In genomic region chr21:46284722-46285121, GRCh38 we compare ENCODE assay signal across 10 cellular contexts. TPM values are rescaled to one million over a fixed set of nuclear protein-coding genes. Genes with fewer than 3 reads are reported as not detected.
DNase-seq lines count a peak whose midpoint lies in the region; ATAC-seq and TF ChIP-seq lines count a peak whose summit lies in the region.
"Had no signal": no experiment of that assay in that cellular context is flagged by ENCODE, and none has a peak within 500 bp of the region (broad histone marks: within the 10 kb centered on the region; RNA-seq: fewer than 3 reads in every experiment).

No MANE protein-coding gene starts in this region.

- H3K9me3 ChIP-seq in IMR-90 (ENCODE audit: control insufficient read depth, insufficient read depth, low read length) = no peaks in the 10 kb centered on the region
- no peaks in the 10 kb centered on the region for H3K9me3 ChIP-seq in naive thymus-derived CD4-positive, alpha-beta T cell (ENCODE audit: control insufficient read depth in 2 of 3, low read length in 3 of 3)
- H3K9me3 ChIP-seq: Peyer's patch had no signal

- H3K4me3 ChIP-seq in BJ (ENCODE audit: low read depth, low read length) (peak overlapping the region; percentile 87), IMR-90 (ENCODE audit: insufficient read depth, low read depth, low read length) (peak overlapping the region; percentile 69; the same call in 1 of the 2 replicates)
- peak overlapping the region; percentile 58 for H3K4me3 ChIP-seq in naive thymus-derived CD4-positive, alpha-beta T cell (ENCODE audit: low read length)

- no peak overlapping the region for H3K4ac ChIP-seq in IMR-90 (ENCODE audit: low read depth, low read length)

- 100% methylated on average over 1 of the region's 1 CpG; no CpG with 5 or more reads in 1 of the 2 experiments for WGBS in IMR-90 (ENCODE audit: extremely low coverage in 2 of 2, insufficient read length in 1 of 2), 2 experiments

- peaks cover 80% of the 10 kb centered on the region for H3K36me3 Mint-ChIP-seq in MCF 10A (ENCODE audit: insufficient read depth, unreplicated experiment)
- H3K36me3 Mint-ChIP-seq in naive thymus-derived CD4-positive, alpha-beta T cell = peaks cover 4 to 36% (median 24%) of the 10 kb centered on the region in 5 donors

- H3K27ac ChIP-seq in IMR-90 (ENCODE audit: insufficient read depth, low read length) = no peak overlapping the region
- peak overlapping the region; percentile 86 for H3K27ac ChIP-seq in naive thymus-derived CD4-positive, alpha-beta T cell (ENCODE audit: low read depth, low read length)

- dilution Hi-C loops in IMR-90 (cut with HindIII; ENCODE audit: low sequenced_read_pairs, unreplicated experiment) = no loop called here

- no peak overlapping the region for H2BK20ac ChIP-seq in IMR-90 (ENCODE audit: low read depth, low read length)

- no peak for TF ChIP-seq RAD21 in IMR-90 (IDR thresholded peaks at IDR 0.05; ENCODE audit: low read length)

- no peak overlapping the region for H2BK15ac ChIP-seq in IMR-90 (ENCODE audit: low read depth, low read length)

- POLR2A ChIA-PET in BJ (lab: Charles Lee) (no interaction called here), IMR-90 (lab: Charles Lee; ENCODE audit: unreplicated experiment) (no interaction called here), MCF 10A (lab: Yijun Ruan, JAX) (interaction anchor here (0.9 to 3.5 kb wide), 14 partner anchors 9 to 141 kb away, joined by 3 to 20 read pairs (median 4); partner anchors contain the start of gene C21orf58)
- POLR2A ChIA-PET in naive thymus-derived CD4-positive, alpha-beta T cell (lab: Charles Lee) = interaction anchor here (0.9 to 1.8 kb wide), 4 partner anchors 16 to 396 kb away, joined by 3 to 4 read pairs (median 4); a partner anchor contains a TSS

- peak overlapping the region; percentile 14; the same call in 1 of the 2 replicates for H3K9ac ChIP-seq in IMR-90 (ENCODE audit: low read depth, low read length)

- TF ChIP-seq CTCF in BJ (IDR thresholded peaks at IDR 0.05; ENCODE audit: insufficient read depth, low read depth, low read length) = no peak
- no peak for TF ChIP-seq CTCF in IMR-90 (conservative IDR thresholded peaks at IDR 0.05; ENCODE audit: low read depth, low read length)
- TF ChIP-seq CTCF in MCF 10A (IDR thresholded peaks at IDR 0.05; ENCODE audit: unreplicated experiment) = no peak

- peaks cover 12% of the 10 kb centered on the region for H3K9me1 ChIP-seq in IMR-90 (ENCODE audit: insufficient read depth, low read length)

- no peak overlapping the region; the same call in 1 of the 2 replicates for H2AK5ac ChIP-seq in IMR-90 (ENCODE audit: low read depth, low read length)

- H3K14ac ChIP-seq in IMR-90 (replicated peaks; ENCODE audit: low read depth, low read length) = no peak overlapping the region; the same call in 1 of the 2 replicates

- H3K18ac ChIP-seq in IMR-90 (ENCODE audit: low read depth, low read length) = no peak overlapping the region

- CTCF ChIA-PET in BJ (lab: Yijun Ruan, JAX) (interaction anchor here (0.7 to 1.7 kb wide), 4 partner anchors 9 to 163 kb away, joined by 3 to 5 read pairs (median 3); no protein-coding TSS in a partner anchor), IMR-90 (lab: Yijun Ruan, JAX) (no interaction called here), MCF 10A (lab: Yijun Ruan, JAX) (interaction anchor here (0.5 to 1.6 kb wide), 4 partner anchors 41 to 368 kb away, joined by 3 to 11 read pairs (median 4); no protein-coding TSS in a partner anchor)
- CTCF ChIA-PET in naive thymus-derived CD4-positive, alpha-beta T cell (lab: Charles Lee) = interaction anchor here (1.3 kb wide), 1 partner anchor 41 kb away, joined by 6 read pairs; a partner anchor contains a TSS

- TSS peak; percentile 75 for BruUV-seq in IMR-90 (replicated peaks; lab: Mats Ljungman, UMichigan)
- no TSS peak for BruUV-seq in MCF 10A (replicated peaks; lab: Mats Ljungman, UMichigan)

- no peak overlapping the region for H4K5ac ChIP-seq in IMR-90 (ENCODE audit: low read depth, low read length)

- peaks cover 4% of the 10 kb centered on the region for H3K36me3 ChIP-seq in BJ (ENCODE audit: control insufficient read depth, insufficient read depth, low read length)
- H3K36me3 ChIP-seq in IMR-90 (ENCODE audit: control insufficient read depth, insufficient read depth, low read length) = peaks cover 25% of the 10 kb centered on the region
- peaks cover 0 to 33% (median 7%) of the 10 kb centered on the region in 3 experiments for H3K36me3 ChIP-seq in naive thymus-derived CD4-positive, alpha-beta T cell (ENCODE audit: control insufficient read depth in 2 of 3, insufficient read depth in 3 of 3, low read length in 3 of 3)

- H3K23ac ChIP-seq in IMR-90 (ENCODE audit: low read depth, low read length) = peak overlapping the region; percentile 6

- H3K27me3 Mint-ChIP-seq in MCF 10A (ENCODE audit: insufficient read depth, unreplicated experiment) = no peaks in the 10 kb centered on the region
- no peaks in the 10 kb centered on the region for H3K27me3 Mint-ChIP-seq in naive thymus-derived CD4-positive, alpha-beta T cell

- peak overlapping the region; percentile 80 for H2AK9ac ChIP-seq in IMR-90 (replicated peaks; ENCODE audit: low read depth, low read length, poor library complexity)

- H4K20me1 ChIP-seq in IMR-90 (ENCODE audit: insufficient read depth, low read length) = peaks cover 15% of the 10 kb centered on the region

- no peak overlapping the region for H2BK120ac ChIP-seq in IMR-90 (ENCODE audit: low read depth, low read length)

- peaks cover 12% of the 10 kb centered on the region for H3K4me1 Mint-ChIP-seq in MCF 10A (ENCODE audit: insufficient read depth, unreplicated experiment)
- H3K4me1 Mint-ChIP-seq in naive thymus-derived CD4-positive, alpha-beta T cell = peaks cover 21 to 78% (median 64%) of the 10 kb centered on the region in 7 donors

- no peaks in the 10 kb centered on the region for H3K9me3 Mint-ChIP-seq in MCF 10A (ENCODE audit: unreplicated experiment)
- no peaks in the 10 kb centered on the region for H3K9me3 Mint-ChIP-seq in naive thymus-derived CD4-positive, alpha-beta T cell

- intact Hi-C loops in IMR-90 (cut with micrococcal nuclease) (loop anchor here (1.0 to 5.0 kb wide), 3 partner anchors 41 to 312 kb away; no protein-coding TSS in a partner anchor), MCF 10A (cut with micrococcal nuclease) (no loop called here)
- intact Hi-C loops in naive thymus-derived CD4-positive, alpha-beta T cell (cut with micrococcal nuclease) = loop anchor here (1.0 to 10.0 kb wide), 7 partner anchors 32 to 310 kb away; partner anchors contain the start of gene DIP2A (in 1 of the 2)

- peak overlapping the region; percentile 82 for H3K4me3 Mint-ChIP-seq in MCF 10A (ENCODE audit: unreplicated experiment)
- H3K4me3 Mint-ChIP-seq in naive thymus-derived CD4-positive, alpha-beta T cell = peak overlapping the region; percentile 89 to 99 (median 93)

- DNase-seq in BJ (ENCODE audit: low read depth) (no peak), IMR-90 (no peak), MCF 10A (ENCODE audit: unreplicated experiment) (no peak), NCI-H1694 treated with DMSO at 0.1 percent for 48 hours (lab: John Stamatoyannopoulos, UW) (no peak)
- no peak for DNase-seq in naive thymus-derived CD4-positive, alpha-beta T cell
- DNase-seq in stimulated activated CD4-positive, alpha-beta T cell treated with anti-CD3 and anti-CD28 coated beads, Interleukin-12 subunit alpha, Interleukin-12 subunit beta, amount 100 ng/mL, for 4 hours = no peak
- DNase-seq: Peyer's patch; stimulated activated CD4-positive, alpha-beta T cell treated with anti-CD3 and anti-CD28 coated beads, Interleukin-15, amount 100 ng/mL, for 24 hours had no signal

- H3K27me3 ChIP-seq in BJ (ENCODE audit: control insufficient read depth, insufficient read depth, low read length) (no peaks in the 10 kb centered on the region), IMR-90 (ENCODE audit: control insufficient read depth, insufficient read depth, low read length) (no peaks in the 10 kb centered on the region)
- no peaks in the 10 kb centered on the region for H3K27me3 ChIP-seq in naive thymus-derived CD4-positive, alpha-beta T cell (ENCODE audit: control insufficient read depth in 2 of 2, insufficient read depth in 2 of 2, low read length in 2 of 2)
- H3K27me3 ChIP-seq: Peyer's patch had no signal

- H2BK5ac ChIP-seq in IMR-90 (ENCODE audit: low read depth, low read length, poor library complexity, severe bottlenecking) = no peak overlapping the region

- in situ Hi-C loops in IMR-90 (cut with MboI; ENCODE audit: low sequenced_read_pairs) = no loop called here

- no peak overlapping the region for H4K91ac ChIP-seq in IMR-90 (ENCODE audit: insufficient read depth, low read depth, low read length)

- peaks cover 12% of the 10 kb centered on the region for H3K4me1 ChIP-seq in IMR-90 (ENCODE audit: control insufficient read depth, insufficient read depth, low read length)
- H3K4me1 ChIP-seq in naive thymus-derived CD4-positive, alpha-beta T cell (ENCODE audit: control insufficient read depth in 2 of 2, insufficient read depth in 2 of 2, low read length in 2 of 2) = peaks cover 27 to 34% of the 10 kb centered on the region in 2 donors

- no peak for TF ChIP-seq POLR2A in IMR-90 (IDR thresholded peaks at IDR 0.05; ENCODE audit: low read depth, low read length)

- peak overlapping the region; percentile 79 for H3K4me2 ChIP-seq in IMR-90 (ENCODE audit: low read depth, low read length)

- ATAC-seq in IMR-90 (ENCODE audit: low read depth) = no peak
- ATAC-seq in naive thymus-derived CD4-positive, alpha-beta T cell = no peak
- ATAC-seq in HG02588 (IDR thresholded peaks at IDR 0.05; ENCODE audit: unreplicated experiment) = no peak
- no peak for ATAC-seq in GM19397 (IDR thresholded peaks at IDR 0.05; ENCODE audit: unreplicated experiment)

- H3K79me1 ChIP-seq in IMR-90 (ENCODE audit: low read depth in 1 of 2, low read length in 2 of 2) = peaks cover 13 to 63% of the 10 kb centered on the region in 2 experiments

- 0 out of 2 replicates have a peak overlapping the region, but pooled peaks have one; percentile 17 for H3K56ac ChIP-seq in IMR-90 (ENCODE audit: extremely low read depth, insufficient read depth, low read length)

- H2AFZ ChIP-seq in IMR-90 (replicated peaks; ENCODE audit: low read length, poor library complexity) = no peak overlapping the region

- peak overlapping the region; percentile 74 for H3K27ac Mint-ChIP-seq in MCF 10A (ENCODE audit: low read depth, unreplicated experiment)
- peak overlapping the region in 8 of 9 donors; percentile 81 to 94 (median 92) for H3K27ac Mint-ChIP-seq in naive thymus-derived CD4-positive, alpha-beta T cell

- no peak overlapping the region for H4K8ac ChIP-seq in IMR-90 (ENCODE audit: low read depth in 2 of 2, low read length in 2 of 2)

RNA-seq across cellular contexts. Expression of gene MCM3AP, which starts 0.7 kb away (rescaled TPM):
- 31.5 and 31.6 TPM in 2 replicates for polyA plus RNA-seq in BJ (2011; rRNA removed)
- polyA minus RNA-seq in BJ (2011; rRNA and poly(A)+ RNA removed) = 47.5 and 48.1 TPM in 2 replicates
- 63.1 and 67.5 TPM in 2 replicates for total RNA-seq in IMR-90 (2012; rRNA removed)
- polyA plus RNA-seq in IMR-90 (2012; rRNA removed) = 40.3 and 46.5 TPM in 2 replicates
- polyA plus RNA-seq in IMR-90 (2012; cell fraction: cytosol; rRNA removed) = 24.7 and 30.3 TPM in 2 replicates
- polyA plus RNA-seq in IMR-90 (2012; cell fraction: nucleus; rRNA removed; ENCODE audit: low replicate concordance) = 121 and 171 TPM in 2 replicates
- total RNA-seq in MCF 10A (2022) = 118 and 128 TPM in 2 replicates
- total RNA-seq in naive thymus-derived CD4-positive, alpha-beta T cell = 100 to 1,000 TPM; 121 to 175 (median 144) TPM
- 10 to 100 TPM; 37.3 to 90.6 TPM for polyA plus RNA-seq in naive thymus-derived CD4-positive, alpha-beta T cell

RNA-seq across cellular contexts. Expression of gene YBEY, which starts 1.4 kb away (rescaled TPM):
- polyA plus RNA-seq in BJ (2011; rRNA removed) (15.8 and 22.7 TPM in 2 replicates), IMR-90 (2012; rRNA removed) (22.1 and 26.2 TPM in 2 replicates)
- 3.5 and 4.5 TPM in 2 replicates for polyA minus RNA-seq in BJ (2011; rRNA and poly(A)+ RNA removed)
- total RNA-seq in IMR-90 (2012; rRNA removed) (5.9 and 7.8 TPM in 2 replicates), MCF 10A (2022) (26.7 and 29.9 TPM in 2 replicates)
- polyA plus RNA-seq in IMR-90 (2012; cell fraction: cytosol; rRNA removed) = 8.8 and 10.5 TPM in 2 replicates
- polyA plus RNA-seq in IMR-90 (2012; cell fraction: nucleus; rRNA removed; ENCODE audit: low replicate concordance) = 4.2 and 16.5 TPM in 2 replicates
- 10 to 100 TPM in 4 of 5 experiments, 1 to 10 TPM in 1; 8.8 to 16.7 (median 15.6) TPM for total RNA-seq in naive thymus-derived CD4-positive, alpha-beta T cell
- 10 to 100 TPM; 12.3 to 20.1 TPM for polyA plus RNA-seq in naive thymus-derived CD4-positive, alpha-beta T cell

RNA-seq across cellular contexts. Expression of gene C21orf58, which starts 38.9 kb away (rescaled TPM):
- polyA plus RNA-seq in BJ (2011; rRNA removed) = 2.5 and 4.1 TPM in 2 replicates
- polyA minus RNA-seq in BJ (2011; rRNA and poly(A)+ RNA removed) = 5.2 and 5.4 TPM in 2 replicates
- total RNA-seq in IMR-90 (2012; rRNA removed) = 2.5 and 2.7 TPM in 2 replicates
- polyA plus RNA-seq in IMR-90 (2012; rRNA removed) = 5.3 and 6.2 TPM in 2 replicates
- polyA plus RNA-seq in IMR-90 (2012; cell fraction: cytosol; rRNA removed) = 2.8 and 3.1 TPM in 2 replicates
- polyA plus RNA-seq in IMR-90 (2012; cell fraction: nucleus; rRNA removed; ENCODE audit: low replicate concordance) = 20.8 and 32.3 TPM in 2 replicates
- 6.4 and 7.8 TPM in 2 replicates for total RNA-seq in MCF 10A (2022)
- total RNA-seq in naive thymus-derived CD4-positive, alpha-beta T cell = 10 to 100 TPM in 1 of 5 experiments, 1 to 10 TPM in 4; 5.0 to 38.4 (median 9.0) TPM
- polyA plus RNA-seq in naive thymus-derived CD4-positive, alpha-beta T cell = 1 to 10 TPM in 1 of 2 donors, under 1 TPM in 1; 0.59 to 1.0 TPM

RNA-seq across cellular contexts. Expression of gene PCNT, which starts 39.2 kb away (rescaled TPM):
- 8.2 and 11.0 TPM in 2 replicates for polyA plus RNA-seq in BJ (2011; rRNA removed)
- 12.1 and 16.4 TPM in 2 replicates for polyA minus RNA-seq in BJ (2011; rRNA and poly(A)+ RNA removed)
- 10.0 and 14.2 TPM in 2 replicates for total RNA-seq in IMR-90 (2012; rRNA removed)
- polyA plus RNA-seq in IMR-90 (2012; rRNA removed) = 19.4 and 19.5 TPM in 2 replicates
- polyA plus RNA-seq in IMR-90 (2012; cell fraction: cytosol; rRNA removed) = 7.2 and 7.8 TPM in 2 replicates
- 49.9 and 70.7 TPM in 2 replicates for polyA plus RNA-seq in IMR-90 (2012; cell fraction: nucleus; rRNA removed; ENCODE audit: low replicate concordance)
- total RNA-seq in MCF 10A (2022) = 31.6 and 34.0 TPM in 2 replicates
- total RNA-seq in naive thymus-derived CD4-positive, alpha-beta T cell = 10 to 100 TPM; 53.3 to 68.2 (median 56.2) TPM
- 10 to 100 TPM; 13.7 to 29.6 TPM for polyA plus RNA-seq in naive thymus-derived CD4-positive, alpha-beta T cell

RNA-seq across cellular contexts. Expression of gene LSS, which starts 56.1 kb away (rescaled TPM):
- polyA plus RNA-seq in BJ (2011; rRNA removed) (34.6 and 59.9 TPM in 2 replicates), IMR-90 (2012; rRNA removed) (58.1 and 62.8 TPM in 2 replicates)
- polyA minus RNA-seq in BJ (2011; rRNA and poly(A)+ RNA removed) = 28.4 and 33.7 TPM in 2 replicates
- total RNA-seq in IMR-90 (2012; rRNA removed) (35.3 and 43.4 TPM in 2 replicates), MCF 10A (2022) (45.5 and 47.5 TPM in 2 replicates)
- 44.1 and 60.0 TPM in 2 replicates for polyA plus RNA-seq in IMR-90 (2012; cell fraction: cytosol; rRNA removed)
- 141 and 276 TPM in 2 replicates for polyA plus RNA-seq in IMR-90 (2012; cell fraction: nucleus; rRNA removed; ENCODE audit: low replicate concordance)
- total RNA-seq in naive thymus-derived CD4-positive, alpha-beta T cell = 10 to 100 TPM; 41.3 to 64.4 (median 44.9) TPM
- polyA plus RNA-seq in naive thymus-derived CD4-positive, alpha-beta T cell = 10 to 100 TPM; 10.7 to 15.2 TPM

Comparison
In these comparisons a context has a peak if more than half of its experiments do, and no peak if none do; other contexts are left out.
1. POLR2A ChIA-PET loops: an anchor here in MCF 10A (0.9 to 3.5 kb wide) and naive thymus-derived CD4-positive, alpha-beta T cell (0.9 to 1.8 kb wide); none called in BJ and IMR-90.